9 cellular contexts compared by ENCODE assay signal in the genomic region with DNA sequence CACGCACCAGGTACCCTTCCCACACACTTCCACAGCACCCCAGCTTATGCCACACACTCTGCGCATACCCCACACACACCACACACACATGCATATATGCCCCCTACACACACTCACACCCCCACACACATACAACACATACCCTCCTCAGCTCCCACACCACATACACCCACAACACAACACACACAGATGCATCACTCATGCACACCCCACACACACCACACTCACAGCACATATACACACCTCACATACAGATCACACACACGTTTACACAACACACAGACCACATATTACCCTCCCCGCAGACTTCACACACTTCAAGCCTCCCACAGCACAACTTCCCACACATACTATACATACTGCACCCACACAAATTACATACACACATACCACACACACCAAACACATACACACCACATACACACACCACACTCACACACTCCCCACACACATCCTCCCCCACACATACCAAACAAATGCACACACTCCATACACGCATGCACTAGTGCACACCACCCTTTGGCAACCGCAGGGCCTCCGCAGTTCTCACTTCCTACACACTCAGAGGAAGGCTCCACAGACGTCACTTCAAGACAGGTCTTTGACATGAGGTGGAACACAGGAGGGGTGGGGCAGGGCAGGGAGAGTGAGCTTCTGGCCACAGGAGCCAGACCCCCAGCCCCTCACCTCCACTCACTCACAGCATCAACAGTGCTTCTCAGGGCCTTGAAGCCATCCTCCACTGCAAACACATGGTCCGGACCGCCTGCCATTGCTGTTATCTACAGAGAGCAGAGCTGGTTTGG. TPM values are rescaled to one million over a fixed set of nuclear protein-coding genes. Genes with fewer than 3 reads are reported as not detected.
A peak's percentile ranks its signal among the peaks of the same experiment; 100 is the strongest.
DNase-seq lines count a peak whose midpoint lies in the region; ATAC-seq and TF ChIP-seq lines count a peak whose summit lies in the region.
"Had no signal": no experiment of that assay in that cellular context is flagged by ENCODE, and none has a peak within 500 bp of the region (broad histone marks: within the 10 kb centered on the region; RNA-seq: fewer than 3 reads in every experiment).

No MANE protein-coding gene starts in this region.

- H3K9ac ChIP-seq in BLaER1 treated with 17β-estradiol and CSF1 and Interleukin-3, amounts not matched to agents 10 nM and 100 nM: peak overlapping the region in 6 of 11 experiments; percentile 3 to 69 (median 54); a peak in 10 of 22 replicates

- no peak for TF ChIP-seq EP300 in gastroesophageal sphincter (IDR thresholded peaks at IDR 0.05)

- no peaks in the 10 kb centered on the region for H3K27me3 ChIP-seq in BLaER1 treated with 17β-estradiol and CSF1 and Interleukin-3, amounts not matched to agents 10 nM and 100 nM
- no peaks in the 10 kb centered on the region for H3K27me3 ChIP-seq in gastroesophageal sphincter

- intact Hi-C loops in left colon (cut with DNase I, micrococcal nuclease): no loop called here

- 68 to 87% methylated on average over 4 of the region's 10 CpGs for WGBS in gastroesophageal sphincter (ENCODE audit: low coverage in 1 of 2), 2 donors

- TF ChIP-seq POLR2A in gastroesophageal sphincter (IDR thresholded peaks at IDR 0.05): no peak

- POLR2A ChIA-PET in HEK293 (lab: Yijun Ruan, JAX): no interaction called here

- no peak for TF ChIP-seq CTCF in HEK293 (tag by site-specific recombination; IDR thresholded peaks at IDR 0.05)
- TF ChIP-seq CTCF in gastroesophageal sphincter (IDR thresholded peaks at IDR 0.05): no peak

- CTCF ChIA-PET in HEK293 (lab: Yijun Ruan, JAX): interaction anchor here (0.7 kb wide), 1 partner anchor 12 kb away, joined by 3 read pairs; no protein-coding TSS in a partner anchor

- H4K20me1 ChIP-seq in BLaER1 treated with 17β-estradiol and CSF1 and Interleukin-3, amounts not matched to agents 10 nM and 100 nM: peaks cover 0 to 4% (median 0%) of the 10 kb centered on the region in 11 experiments; a peak in 1 of 22 replicates

- ATAC-seq in left colon (peak; percentile 42), gastroesophageal sphincter (no peak)
- ATAC-seq: HepG2 had no signal

- peak overlapping the region in 9 of 11 experiments; percentile 36 to 81 (median 67); a peak in 18 of 22 replicates for H3K27ac ChIP-seq in BLaER1 treated with 17β-estradiol and CSF1 and Interleukin-3, amounts not matched to agents 10 nM and 100 nM
- H3K27ac ChIP-seq in HEK293 (ENCODE audit: extremely low read depth, low read depth, low read length) (no peak overlapping the region), gastroesophageal sphincter (no peak overlapping the region)

- peak overlapping the region; percentile 73 to 97 (median 88) for H3K4me2 ChIP-seq in BLaER1 treated with 17β-estradiol and CSF1 and Interleukin-3, amounts not matched to agents 10 nM and 100 nM

- DNase-seq in activated CD4-positive, CD25-positive, alpha-beta regulatory T cell treated with anti-CD3 and anti-CD28 coated beads, Interleukin-2, amount 50 U/mL, for 16 hours (ENCODE audit: low read depth, low spot score): peak; percentile 39
- DNase-seq in left colon (peak in 1 of 2 donors; percentile 34), inferior parietal cortex (ENCODE audit: extremely low spot score) (no peak), globus pallidus (ENCODE audit: low spot score) (no peak), DMS153 (lab: John Stamatoyannopoulos, UW) (no peak)

- peaks cover 43 to 86% (median 69%) of the 10 kb centered on the region in 10 experiments for H3K4me1 ChIP-seq in BLaER1 treated with 17β-estradiol and CSF1 and Interleukin-3, amounts not matched to agents 10 nM and 100 nM
- no peaks in the 10 kb centered on the region for H3K4me1 ChIP-seq in HEK293 (ENCODE audit: control insufficient read depth, insufficient read depth, low read length)
- H3K4me1 ChIP-seq in gastroesophageal sphincter: no peaks in the 10 kb centered on the region

- no peaks in the 10 kb centered on the region for H3K36me3 ChIP-seq in BLaER1 treated with 17β-estradiol and CSF1 and Interleukin-3, amounts not matched to agents 10 nM and 100 nM
- H3K36me3 ChIP-seq in HEK293 (ENCODE audit: control insufficient read depth in 2 of 2, insufficient read depth in 1 of 2, low read length in 2 of 2) (no peaks in the 10 kb centered on the region; a peak in 1 of 3 replicates), gastroesophageal sphincter (no peaks in the 10 kb centered on the region)

- H3K4me3 ChIP-seq in BLaER1 treated with 17β-estradiol and CSF1 and Interleukin-3, amounts not matched to agents 10 nM and 100 nM: peak overlapping the region in 5 of 10 experiments; percentile 14 to 58 (median 49); a peak in 10 of 20 replicates
- H3K4me3 ChIP-seq in HEK293 (ENCODE audit: low read depth, low read length) (no peak overlapping the region), gastroesophageal sphincter (no peak overlapping the region)

- no peaks in the 10 kb centered on the region for H3K9me3 ChIP-seq in BLaER1 treated with 17β-estradiol and CSF1 and Interleukin-3, amounts not matched to agents 10 nM and 100 nM (replicated peaks in 1 of 11)
- H3K9me3 ChIP-seq in HEK293 (ENCODE audit: control insufficient read depth, insufficient read depth, low read depth, low read length) (no peaks in the 10 kb centered on the region), gastroesophageal sphincter (no peaks in the 10 kb centered on the region)

TF ChIP-seq in HEK293, 187 proteins besides CTCF, POLR2A, EP300 and RAD21:
- TF ChIP-seq, protein P1, sequence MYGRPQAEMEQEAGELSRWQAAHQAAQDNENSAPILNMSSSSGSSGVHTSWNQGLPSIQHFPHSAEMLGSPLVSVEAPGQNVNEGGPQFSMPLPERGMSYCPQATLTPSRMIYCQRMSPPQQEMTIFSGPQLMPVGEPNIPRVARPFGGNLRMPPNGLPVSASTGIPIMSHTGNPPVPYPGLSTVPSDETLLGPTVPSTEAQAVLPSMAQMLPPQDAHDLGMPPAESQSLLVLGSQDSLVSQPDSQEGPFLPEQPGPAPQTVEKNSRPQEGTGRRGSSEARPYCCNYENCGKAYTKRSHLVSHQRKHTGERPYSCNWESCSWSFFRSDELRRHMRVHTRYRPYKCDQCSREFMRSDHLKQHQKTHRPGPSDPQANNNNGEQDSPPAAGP (tag by site-specific recombination; IDR thresholded peaks at IDR 0.05): no peak
- peak; percentile 95 for TF ChIP-seq ZFHX2 (tag by site-specific recombination; conservative IDR thresholded peaks at IDR 0.05)
- TF ChIP-seq EGR2 (tag by site-specific recombination; IDR thresholded peaks at IDR 0.05; ENCODE audit: low read depth): peak; percentile 97
- no peak for TF ChIP-seq ZNF416 (tag by site-specific recombination; IDR thresholded peaks at IDR 0.05)

RNA-seq across cellular contexts. Expression of gene ANTXRL, which starts 18.5 kb away (rescaled TPM):
- total RNA-seq in left colon (not detected), gastroesophageal sphincter (not detected)
- total RNA-seq: HepG2 had no signal

Comparison
In these comparisons a context has a peak if more than half of its experiments do, and no peak if none do; other contexts are left out.
1. H3K27ac ChIP-seq: peak in BLaER1 treated with 17β-estradiol and CSF1 and Interleukin-3, amounts not matched to agents 10 nM and 100 nM (9 of 11); none in HEK293 (single experiment) and gastroesophageal sphincter (0 of 4).